Comparison of ENCODE assay signal across 7 cellular contexts in the genomic region with DNA sequence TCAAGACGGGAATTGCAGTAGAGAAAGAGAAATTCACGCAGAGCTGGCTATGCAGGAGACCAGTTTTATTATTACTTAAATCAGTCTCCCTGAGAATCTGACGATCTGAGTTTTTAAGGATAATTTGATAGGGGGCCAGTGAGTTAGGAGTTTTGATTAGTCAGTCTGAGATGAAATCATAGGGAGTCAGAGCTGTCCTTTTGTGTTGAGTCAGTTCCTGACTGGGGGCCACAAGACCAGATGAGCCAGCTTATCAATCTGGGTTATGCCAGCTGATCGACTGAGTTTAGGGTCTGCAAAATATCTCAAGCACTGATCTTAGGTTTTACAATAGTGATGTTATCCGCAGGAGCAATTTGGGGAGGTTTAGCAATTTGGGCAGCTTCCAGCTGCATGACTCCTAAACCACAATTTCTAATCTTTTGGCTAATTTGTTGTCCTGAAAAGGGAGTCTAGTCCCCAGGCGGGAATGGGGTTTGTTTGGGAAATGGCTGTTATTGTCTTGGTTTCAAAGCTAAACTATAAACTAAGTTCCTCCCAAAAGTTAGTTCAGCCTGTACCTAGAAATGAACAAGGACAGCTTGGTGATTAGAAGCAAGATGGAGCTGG. TPM values are rescaled to one million over a fixed set of nuclear protein-coding genes. Genes with fewer than 3 reads are reported as not detected.
DNase-seq lines count a peak whose midpoint lies in the region; ATAC-seq and TF ChIP-seq lines count a peak whose summit lies in the region.
"Not testable (repeated sequence)": the region's sequence is repeated elsewhere in the genome, so short reads cannot be mapped to it uniquely, and the experiment has no call there.

No MANE protein-coding gene starts in this region.

- intact Hi-C loops in PC-3 (cut with micrococcal nuclease): not testable (repeated sequence)

- DNase-seq in EH (ENCODE audit: low read depth) (peak; percentile 39), HFFc6 (peak; percentile 37), PC-3 (peak; percentile 43), amniotic epithelial cell (ENCODE audit: low read depth) (peak; percentile 37), cardiac fibroblast (ENCODE audit: low read depth in 2 of 2) (peak; percentile 52 to 60), fibroblast of peridontal ligament (ENCODE audit: extremely low read depth) (peak; percentile 57), iris pigment epithelial cell (ENCODE audit: low read depth) (peak; percentile 30)

- H3K4me3 Mint-ChIP-seq in HFFc6: peak overlapping the region; percentile 30; the same call in 1 of the 2 replicates

- peak overlapping the region; percentile 67 for H3K27ac Mint-ChIP-seq in HFFc6

- H3K36me3 Mint-ChIP-seq in HFFc6 (ENCODE audit: low read depth): peaks cover 17% of the 10 kb centered on the region

- not testable (repeated sequence) for H3K27ac ChIP-seq in PC-3 (ENCODE audit: low read length)

- not testable (repeated sequence) for H3K79me2 ChIP-seq in PC-3 (ENCODE audit: low read length)

- not testable (repeated sequence) for H3K9ac ChIP-seq in PC-3 (ENCODE audit: low read length)

- POLR2A ChIA-PET in PC-3 (lab: Charles Lee; ENCODE audit: unreplicated experiment): not testable (repeated sequence)

- BruUV-seq in PC-3 (replicated peaks; lab: Mats Ljungman, UMichigan): not testable (repeated sequence)

- peaks cover 10% of the 10 kb centered on the region; the same call in 1 of the 2 replicates for H3K4me1 ChIP-seq in PC-3 (ENCODE audit: insufficient read depth, low read length)

- H2AFZ ChIP-seq in PC-3 (ENCODE audit: low read length): not testable (repeated sequence)

- not testable (repeated sequence) for H3K9me3 Mint-ChIP-seq in HFFc6

- H4K20me1 ChIP-seq in PC-3 (ENCODE audit: low read length): not testable (repeated sequence)

- H3F3A ChIP-seq in PC-3 (ENCODE audit: low read length, unreplicated experiment): not testable (repeated sequence)

- H3K4me3 ChIP-seq in PC-3 (ENCODE audit: low read length); cardiac fibroblast (replicated peaks in 1 of 2; ENCODE audit: low read depth in 2 of 2, low read length in 2 of 2): not testable (repeated sequence)

- CTCF ChIA-PET in PC-3 (lab: Charles Lee): not testable (repeated sequence)

- TF ChIP-seq CTCF in HFFc6 (IDR thresholded peaks at IDR 0.05); PC-3 (conservative IDR thresholded peaks at IDR 0.05; ENCODE audit: low read depth, low read length); cardiac fibroblast (IDR thresholded peaks at IDR 0.05; ENCODE audit: low read depth, low read length): not testable (repeated sequence)

- not testable (repeated sequence) for H3K27me3 Mint-ChIP-seq in HFFc6 (ENCODE audit: insufficient read depth)

- H3K9me3 ChIP-seq in PC-3 (ENCODE audit: low read length): not testable (repeated sequence)

- H3K4me2 ChIP-seq in PC-3 (ENCODE audit: low read length): not testable (repeated sequence)

- H3K27me3 ChIP-seq in PC-3 (ENCODE audit: low read length): not testable (repeated sequence)

- not testable (repeated sequence) for H3K9me2 ChIP-seq in PC-3 (replicated peaks; ENCODE audit: low read length)

- ATAC-seq in PC-3: peak; percentile 8; the same call in 1 of the 2 replicates

- H3K4me1 Mint-ChIP-seq in HFFc6 (ENCODE audit: low read depth): peaks cover 30% of the 10 kb centered on the region

- H3K36me3 ChIP-seq in PC-3 (ENCODE audit: low read depth, low read length): not testable (repeated sequence)

RNA-seq across cellular contexts. Expression of a gene that starts 47.3 kb away (rescaled TPM):
- 1 to 10 TPM; 3.8 to 5.6 (median 4.3) TPM for total RNA-seq in HFFc6 (2021; fragmentation: NEBNext Ultra II Directional; extraction: Animal tissue kit (Norgen Biotek cat#: 25700))
- total RNA-seq in PC-3 (2014; rRNA removed): 10.0 and 12.8 TPM in 2 replicates
